In the genomic region with DNA sequence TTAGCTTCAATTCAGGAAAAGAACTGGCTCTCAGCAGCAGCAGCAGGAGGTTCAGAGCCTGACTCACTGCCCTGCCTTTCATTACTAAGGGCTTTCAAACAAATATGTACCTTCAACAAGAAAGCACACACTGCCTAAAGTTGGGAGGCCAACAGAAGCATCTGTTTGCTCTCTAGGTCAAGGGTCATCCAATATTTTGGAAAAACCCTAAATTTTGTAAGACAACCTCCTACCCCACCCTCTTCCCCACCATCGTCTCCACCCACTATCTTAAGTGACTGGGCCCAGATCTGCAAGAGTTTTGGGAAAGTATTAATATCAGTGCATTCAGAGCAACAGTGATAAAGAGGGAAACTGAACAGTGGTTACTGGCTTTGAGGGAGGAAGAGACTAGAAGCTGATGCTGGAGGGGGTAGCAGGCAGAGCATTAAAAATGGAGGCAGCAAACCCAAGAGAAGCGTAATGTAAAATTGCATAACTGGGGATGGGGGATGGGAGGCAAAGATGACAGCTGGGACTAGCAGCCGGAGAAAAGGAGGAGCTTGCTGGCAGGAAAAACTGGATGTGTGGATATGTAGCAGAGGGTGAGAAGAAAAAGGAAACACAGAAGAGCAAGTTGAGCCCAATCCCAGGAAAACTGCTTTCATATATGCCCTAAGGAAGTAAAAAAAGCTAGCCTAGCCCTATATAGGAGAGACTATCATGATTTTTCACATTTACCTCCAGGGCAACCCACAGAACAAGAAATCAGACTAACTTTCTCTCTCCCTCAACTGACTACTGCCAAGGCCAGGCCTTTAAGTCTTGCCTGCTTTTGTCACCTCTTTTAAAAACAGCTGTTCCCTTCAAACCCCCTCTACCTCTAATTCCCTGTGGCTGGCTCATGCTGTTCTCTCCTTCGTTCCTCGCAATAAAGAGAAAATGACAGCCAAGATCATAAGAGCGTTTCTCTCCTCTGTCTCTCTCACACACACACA, we compare ENCODE assay signal across 8 cellular contexts. TPM values are rescaled to one million over a fixed set of nuclear protein-coding genes. Genes with fewer than 3 reads are reported as not detected.
DNase-seq lines count a peak whose midpoint lies in the region; ATAC-seq, FAIRE-seq and TF ChIP-seq lines count a peak whose summit lies in the region.
"Had no signal": no experiment of that assay in that cellular context is flagged by ENCODE, and none has a peak within 500 bp of the region (broad histone marks: within the 10 kb centered on the region; RNA-seq: fewer than 3 reads in every experiment).

No MANE protein-coding gene starts in this region.

- peak; percentile 33; the same call in 2 of the 3 replicates for ATAC-seq in GM12878
- ATAC-seq in thoracic aorta (ENCODE audit: insufficient number of reproducible peaks, low FRiP score, low read depth): no peak

- BruUV-seq in GM12878 (replicated peaks; lab: Mats Ljungman, UMichigan): no TSS peak

- no peaks in the 10 kb centered on the region for H3K9me3 Mint-ChIP-seq in activated CD4-positive, alpha-beta memory T cell treated with anti-CD3 and anti-CD28 coated beads for 36 hours
- H3K9me3 Mint-ChIP-seq: naive B cell had no signal

- H3K4me1 Mint-ChIP-seq in activated CD4-positive, alpha-beta memory T cell treated with anti-CD3 and anti-CD28 coated beads for 36 hours (ENCODE audit: low read depth): peaks cover 18% of the 10 kb centered on the region

- RAD21 ChIA-PET in GM12878 (lab: Charles Lee; ENCODE audit: unreplicated experiment): interaction anchor here (0.9 to 1.4 kb wide), 3 partner anchors 29 to 35 kb away, joined by 3 to 6 read pairs (median 3); no protein-coding TSS in a partner anchor

- peaks cover 3% of the 10 kb centered on the region for H3K36me3 Mint-ChIP-seq in activated CD4-positive, alpha-beta memory T cell treated with anti-CD3 and anti-CD28 coated beads for 36 hours

- H3K4me3 ChIP-seq in NB4 (ENCODE audit: low read depth, low read length): no peak overlapping the region
- no peak overlapping the region for H3K4me3 ChIP-seq in GM12878
- H3K4me3 ChIP-seq in kidney (ENCODE audit: low read length in 2 of 2): peak overlapping the region in 1 of 2 donors; percentile 10
- H3K4me3 ChIP-seq in thoracic aorta: no peak overlapping the region

- H3K27ac Mint-ChIP-seq in activated CD4-positive, alpha-beta memory T cell treated with anti-CD3 and anti-CD28 coated beads for 36 hours: no peak overlapping the region
- H3K27ac Mint-ChIP-seq: naive B cell had no signal

- FAIRE-seq in GM12878 (lab: Jason Lieb, UNC) (no peak), kidney (lab: Jason Lieb, UNC) (no peak)

- in situ Hi-C loops in GM12878 (cut with MboI): no loop called here

- intact Hi-C loops in GM12878 (cut with micrococcal nuclease; ENCODE audit: unreplicated experiment): no loop called here
- intact Hi-C loops in kidney (cut with DNase I): no loop called here
- intact Hi-C loops in activated CD4-positive, alpha-beta memory T cell treated with anti-CD3 and anti-CD28 coated beads for 36 hours (cut with micrococcal nuclease): no loop called here

- H3K27ac ChIP-seq in GM12878 (ENCODE audit: control insufficient read depth, insufficient read depth): no peak overlapping the region
- peak overlapping the region; percentile 18 to 26 for H3K27ac ChIP-seq in kidney (ENCODE audit: low read depth in 2 of 2, low read length in 2 of 2)
- peak overlapping the region; percentile 6 to 74 for H3K27ac ChIP-seq in thoracic aorta

- CTCF ChIA-PET in GM12878 (lab: Yijun Ruan, JAX): interaction anchor here (1.5 to 11.1 kb wide), 3 partner anchors 32 to 98 kb away, joined by 4 to 170 read pairs (median 5); partner anchors contain the start of gene NPTN
- CTCF ChIA-PET in activated CD4-positive, alpha-beta memory T cell treated with anti-CD3 and anti-CD28 coated beads for 36 hours (lab: Charles Lee): interaction anchor here (1.8 kb wide), 1 partner anchor 34 kb away, joined by 6 read pairs; no protein-coding TSS in a partner anchor

- no peak for TF ChIP-seq RAD21 in GM12878 (IDR thresholded peaks at IDR 0.05; ENCODE audit: insufficient read depth, low read depth, low read length)

- TF ChIP-seq CTCF in NB4 (IDR thresholded peaks at IDR 0.05; ENCODE audit: low read depth, low read length): no peak
- TF ChIP-seq CTCF in GM12878 (IDR thresholded peaks at IDR 0.05 in 2 of 3, conservative IDR thresholded peaks at IDR 0.05 in 1 of 3; ENCODE audit: control insufficient read depth in 2 of 3, extremely low read depth in 1 of 3, insufficient read depth in 1 of 3, low read depth in 3 of 3, low read length in 3 of 3): no peak
- TF ChIP-seq CTCF in kidney (IDR thresholded peaks at IDR 0.05; ENCODE audit: borderline replicate concordance, extremely low read depth, insufficient read depth): no peak
- no peak for TF ChIP-seq CTCF in thoracic aorta (IDR thresholded peaks at IDR 0.05)

- H3K79me2 ChIP-seq in GM12878 (ENCODE audit: control insufficient read depth, insufficient read depth, low read length): peaks cover 66% of the 10 kb centered on the region

- no peak for TF ChIP-seq EP300 in GM12878 (IDR thresholded peaks at IDR 0.05; ENCODE audit: borderline replicate concordance in 1 of 2, control insufficient read depth in 1 of 2, low read depth in 2 of 2, low read length in 2 of 2)

- no peak overlapping the region for H2AFZ ChIP-seq in GM12878 (ENCODE audit: control insufficient read depth, low read depth, low read length)

- no peaks in the 10 kb centered on the region; the same call in 1 of the 2 replicates for H4K20me1 ChIP-seq in GM12878 (ENCODE audit: control insufficient read depth, insufficient read depth)

- DNase-seq in NB4 (ENCODE audit: low read depth) (peak; percentile 8), GM12878 (ENCODE audit: low read depth, low spot score) (no peak), kidney (no peak), thoracic aorta (ENCODE audit: low spot score) (no peak), NCI-H1092 treated with DMSO at 0.1 percent for 48 hours (lab: John Stamatoyannopoulos, UW) (no peak)
- no peak for DNase-seq in activated CD4-positive, alpha-beta T cell treated with anti-CD3 and anti-CD28 coated beads, Interleukin-2, amount 50 U/mL, for 48 hours
- DNase-seq in activated CD4-positive, alpha-beta memory T cell treated with anti-CD3 and anti-CD28 coated beads for 36 hours: no peak
- DNase-seq: naive B cell had no signal

- 91% methylated on average over 6 of the region's 6 CpGs for WGBS in GM12878 (ENCODE audit: insufficient coverage, insufficient replicate concordance, low lambda C conversion rate, missing lambda C conversion rate)

- H3K27me3 ChIP-seq in GM12878 (replicated peaks in 1 of 2; ENCODE audit: control insufficient read depth in 2 of 2, insufficient read depth in 2 of 2, low read length in 1 of 2): no peaks in the 10 kb centered on the region
- H3K27me3 ChIP-seq in thoracic aorta (replicated peaks; ENCODE audit: insufficient read depth): no peaks in the 10 kb centered on the region

- H3K9me3 ChIP-seq in GM12878 (replicated peaks; ENCODE audit: control insufficient read depth, insufficient read depth, low read length) (no peaks in the 10 kb centered on the region), kidney (ENCODE audit: control insufficient read depth in 1 of 2, low read length in 2 of 2) (no peaks in the 10 kb centered on the region), thoracic aorta (no peaks in the 10 kb centered on the region)

- peaks cover 19% of the 10 kb centered on the region for H3K4me1 ChIP-seq in GM12878 (ENCODE audit: control insufficient read depth, insufficient read depth, low read length)
- peaks cover 37 to 52% of the 10 kb centered on the region in 2 donors for H3K4me1 ChIP-seq in kidney (ENCODE audit: control insufficient read depth in 1 of 2, insufficient read depth in 1 of 2, low read depth in 1 of 2, low read length in 2 of 2)
- H3K4me1 ChIP-seq in thoracic aorta (ENCODE audit: control insufficient read depth in 1 of 2, low read depth in 2 of 2): peaks cover 73 to 92% of the 10 kb centered on the region in 2 donors

- POLR2A ChIA-PET in GM12878 (lab: Charles Lee): no interaction called here
- POLR2A ChIA-PET in activated CD4-positive, alpha-beta memory T cell treated with anti-CD3 and anti-CD28 coated beads for 36 hours (lab: Charles Lee): no interaction called here

- H3K36me3 ChIP-seq in GM12878 (ENCODE audit: control insufficient read depth in 2 of 2, insufficient read depth in 2 of 2, low read length in 1 of 2): peaks cover 1 to 5% of the 10 kb centered on the region in 2 experiments; a peak in 3 of 4 replicates
- H3K36me3 ChIP-seq in kidney (ENCODE audit: control insufficient read depth in 1 of 2, insufficient read depth in 2 of 2, low read length in 2 of 2): no peaks in the 10 kb centered on the region
- H3K36me3 ChIP-seq in thoracic aorta: no peaks in the 10 kb centered on the region

- no peaks in the 10 kb centered on the region for H3K27me3 Mint-ChIP-seq in activated CD4-positive, alpha-beta memory T cell treated with anti-CD3 and anti-CD28 coated beads for 36 hours
- H3K27me3 Mint-ChIP-seq: naive B cell had no signal

- no peak overlapping the region for H3K4me2 ChIP-seq in GM12878 (ENCODE audit: control insufficient read depth, insufficient read depth)

- SMC1A ChIA-PET in GM12878 (lab: Charles Lee; ENCODE audit: uncharacterized antibody, unreplicated experiment): interaction anchor here (1.3 to 10.9 kb wide), 6 partner anchors 12 to 34 kb away, joined by 4 to 130 read pairs (median 6); partner anchors contain the start of gene NPTN

- no peak overlapping the region for H3K9ac ChIP-seq in GM12878 (ENCODE audit: control insufficient read depth, insufficient read depth, low read length)
- H3K9ac ChIP-seq in kidney (ENCODE audit: low read length in 2 of 2): peak overlapping the region in 1 of 2 donors; percentile 9

- H3K4me3 Mint-ChIP-seq in activated CD4-positive, alpha-beta memory T cell treated with anti-CD3 and anti-CD28 coated beads for 36 hours: no peak overlapping the region

- TF ChIP-seq POLR2A in NB4 (IDR thresholded peaks at IDR 0.05; ENCODE audit: extremely low read depth, insufficient read length) (no peak), GM12878 (IDR thresholded peaks at IDR 0.05; ENCODE audit: low read depth, low read length) (no peak)

RNA-seq across cellular contexts. Expression of gene NPTN, which starts 31.5 kb away (rescaled TPM):
- 77.3 and 80.7 TPM in 2 replicates for total RNA-seq in GM12878 (2013; cell fraction: nucleolus; rRNA removed)
- total RNA-seq in GM12878 (2014; rRNA removed) (36.9 and 38.0 TPM in 2 replicates), GM12878 (2014; rRNA removed; fragmentation: Illumina TruSeq; extraction: Trizol) (41.0 and 45.6 TPM in 2 replicates), GM12878 (2021) (40.7 and 42.5 TPM in 2 replicates), kidney (130 TPM), thoracic aorta (100 to 1,000 TPM; 247 to 250 TPM)
- 21.6 TPM for polyA plus RNA-seq in GM12878 (2011; ENCODE audit: low read depth)
- polyA plus RNA-seq in GM12878 (2011; rRNA removed) (43.4 and 53.8 TPM in 2 replicates), GM12878 (2014; fragmentation: Illumina TruSeq; extraction: Trizol) (79.1 and 84.8 TPM in 2 replicates), GM12878 (2014; fragmentation: Nextera tagmentation; extraction: Ambion mirVana) (10 to 100 TPM; 17.8 to 21.9 TPM), GM12878 (2014; rRNA removed) (33.7 and 35.4 TPM in 2 replicates), GM12878 (2016; fragmentation: Nextera tagmentation; extraction: Ambion mirVana) (10 to 100 TPM; 45.7 to 48.1 TPM), kidney (ENCODE audit: insufficient read depth, low read depth, low replicate concordance) (100 TPM)
- polyA plus RNA-seq in GM12878 (2011; cell fraction: cytosol; rRNA removed): 30.8 and 37.2 TPM in 2 replicates
- polyA plus RNA-seq in GM12878 (2011; cell fraction: nucleus; rRNA removed): 56.9 and 67.2 TPM in 2 replicates
- 27.7 and 36.8 TPM in 2 replicates for polyA plus RNA-seq in GM12878 (2012)
- 33.4 and 39.0 TPM in 2 replicates for polyA minus RNA-seq in GM12878 (2011; rRNA and poly(A)+ RNA removed)
- 11.6 and 19.0 TPM in 2 replicates for polyA minus RNA-seq in GM12878 (2011; cell fraction: cytosol; rRNA and poly(A)+ RNA removed)
- 32.8 and 49.5 TPM in 2 replicates for polyA minus RNA-seq in GM12878 (2011; cell fraction: nucleus; rRNA and poly(A)+ RNA removed)
- total RNA-seq in activated CD4-positive, alpha-beta memory T cell treated with anti-CD3 and anti-CD28 coated beads for 36 hours: 10 to 100 TPM; 46.7 to 49.8 TPM
